Comparison of ENCODE assay signal across 5 cellular contexts in genomic region chr18:42563995-42564394, GRCh38.
"Had no signal": no experiment of that assay in that cellular context is flagged by ENCODE, and none has a peak within 500 bp of the region (broad histone marks: within the 10 kb centered on the region; RNA-seq: fewer than 3 reads in every experiment).

No MANE protein-coding gene starts in this region.

- ATAC-seq: HepG2, K562 had no signal

- H3K4me3 ChIP-seq: K562 had no signal

- H3K27ac ChIP-seq: HL-60 had no signal

- DNase-seq: IMR-90, KBM-7 had no signal
